In the genomic region with DNA sequence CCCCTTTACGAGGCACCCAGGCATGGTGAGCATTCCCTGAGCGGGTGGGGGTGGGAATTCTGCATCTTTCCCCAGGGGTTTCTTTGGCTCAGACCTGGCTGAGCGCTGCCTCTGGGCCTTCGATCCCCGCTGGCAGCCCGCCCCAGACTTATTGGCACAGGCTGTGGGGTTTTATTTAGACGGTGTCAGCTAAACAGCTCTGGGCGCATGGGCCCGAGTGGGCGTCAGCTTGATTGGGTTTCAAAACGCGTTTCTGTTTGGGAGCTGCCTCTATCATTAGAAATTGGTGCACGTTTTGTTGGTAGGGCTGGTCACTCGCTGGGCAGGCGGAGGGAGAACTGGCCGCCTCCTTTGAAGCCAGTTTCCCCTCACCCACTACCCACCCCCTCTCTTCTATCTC, we compare ENCODE assay signal across 1 cellular context.
TF ChIP-seq lines count a peak whose summit lies in the region.

No MANE protein-coding gene starts in this region.

TF ChIP-seq in WTC11, 78 proteins besides CTCF, POLR2A, EP300 and RAD21 (continued from another document):
- TF ChIP-seq, protein P1, sequence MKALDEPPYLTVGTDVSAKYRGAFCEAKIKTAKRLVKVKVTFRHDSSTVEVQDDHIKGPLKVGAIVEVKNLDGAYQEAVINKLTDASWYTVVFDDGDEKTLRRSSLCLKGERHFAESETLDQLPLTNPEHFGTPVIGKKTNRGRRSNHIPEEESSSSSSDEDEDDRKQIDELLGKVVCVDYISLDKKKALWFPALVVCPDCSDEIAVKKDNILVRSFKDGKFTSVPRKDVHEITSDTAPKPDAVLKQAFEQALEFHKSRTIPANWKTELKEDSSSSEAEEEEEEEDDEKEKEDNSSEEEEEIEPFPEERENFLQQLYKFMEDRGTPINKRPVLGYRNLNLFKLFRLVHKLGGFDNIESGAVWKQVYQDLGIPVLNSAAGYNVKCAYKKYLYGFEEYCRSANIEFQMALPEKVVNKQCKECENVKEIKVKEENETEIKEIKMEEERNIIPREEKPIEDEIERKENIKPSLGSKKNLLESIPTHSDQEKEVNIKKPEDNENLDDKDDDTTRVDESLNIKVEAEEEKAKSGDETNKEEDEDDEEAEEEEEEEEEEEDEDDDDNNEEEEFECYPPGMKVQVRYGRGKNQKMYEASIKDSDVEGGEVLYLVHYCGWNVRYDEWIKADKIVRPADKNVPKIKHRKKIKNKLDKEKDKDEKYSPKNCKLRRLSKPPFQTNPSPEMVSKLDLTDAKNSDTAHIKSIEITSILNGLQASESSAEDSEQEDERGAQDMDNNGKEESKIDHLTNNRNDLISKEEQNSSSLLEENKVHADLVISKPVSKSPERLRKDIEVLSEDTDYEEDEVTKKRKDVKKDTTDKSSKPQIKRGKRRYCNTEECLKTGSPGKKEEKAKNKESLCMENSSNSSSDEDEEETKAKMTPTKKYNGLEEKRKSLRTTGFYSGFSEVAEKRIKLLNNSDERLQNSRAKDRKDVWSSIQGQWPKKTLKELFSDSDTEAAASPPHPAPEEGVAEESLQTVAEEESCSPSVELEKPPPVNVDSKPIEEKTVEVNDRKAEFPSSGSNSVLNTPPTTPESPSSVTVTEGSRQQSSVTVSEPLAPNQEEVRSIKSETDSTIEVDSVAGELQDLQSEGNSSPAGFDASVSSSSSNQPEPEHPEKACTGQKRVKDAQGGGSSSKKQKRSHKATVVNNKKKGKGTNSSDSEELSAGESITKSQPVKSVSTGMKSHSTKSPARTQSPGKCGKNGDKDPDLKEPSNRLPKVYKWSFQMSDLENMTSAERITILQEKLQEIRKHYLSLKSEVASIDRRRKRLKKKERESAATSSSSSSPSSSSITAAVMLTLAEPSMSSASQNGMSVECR (CRISPR knock-in tag; IDR thresholded peaks at IDR 0.05; ENCODE audit: borderline replicate concordance), result no peak
- no peak for TF ChIP-seq KAT7 (CRISPR knock-in tag; IDR thresholded peaks at IDR 0.05; ENCODE audit: borderline replicate concordance)
- TF ChIP-seq ZNF219 (CRISPR knock-in tag; IDR thresholded peaks at IDR 0.05; ENCODE audit: borderline replicate concordance), result no peak
- no peak for TF ChIP-seq NR1H2 (CRISPR knock-in tag; IDR thresholded peaks at IDR 0.05)
